Comparison of ENCODE assay signal across 19 cellular contexts in genomic region chr22:39073941-39074340, GRCh38. TPM values are rescaled to one million over a fixed set of nuclear protein-coding genes. Genes with fewer than 3 reads are reported as not detected.
A peak's percentile ranks its signal among the peaks of the same experiment; 100 is the strongest.
DNase-seq lines count a peak whose midpoint lies in the region; ATAC-seq and TF ChIP-seq lines count a peak whose summit lies in the region.
"Had no signal": no experiment of that assay in that cellular context is flagged by ENCODE, and none has a peak within 500 bp of the region (broad histone marks: within the 10 kb centered on the region; RNA-seq: fewer than 3 reads in every experiment).

No MANE protein-coding gene starts in this region.

- no peak for ATAC-seq in CD4-positive, alpha-beta T cell (ENCODE audit: poor library complexity)
- ATAC-seq in activated CD8-positive, alpha-beta T cell treated with anti-CD3 and anti-CD28 coated beads for 36 hours, result no peak
- no peak for ATAC-seq in HG02610 (IDR thresholded peaks at IDR 0.05; ENCODE audit: unreplicated experiment)
- ATAC-seq: HCT116, K562 had no signal

- DNase-seq in CD4-positive, alpha-beta T cell, result no peak
- DNase-seq in activated CD8-positive, alpha-beta T cell treated with anti-CD3 and anti-CD28 coated beads for 36 hours, result no peak
- no peak for DNase-seq in progenitor cell of endocrine pancreas (ENCODE audit: low spot score, unreplicated experiment)
- no peak for DNase-seq in superior temporal gyrus (ENCODE audit: extremely low spot score)
- no peak for DNase-seq in NCI-H1436 (lab: John Stamatoyannopoulos, UW)
- DNase-seq: ACHN; AML-193; CD8-positive, alpha-beta memory T cell; DMS79; NCI-H1048; NCI-H2081 treated with DMSO at 0.1 percent for 48 hours; NCI-H510A; NCI-H774; PC-9 had no signal

- peak overlapping the region; percentile 65 for H3K4me3 Mint-ChIP-seq in CD4-positive, alpha-beta T cell
- H3K4me3 Mint-ChIP-seq in IgD-negative memory B cell (peak overlapping the region in 3 of 4 donors; percentile 81 to 95 (median 84)), progenitor cell of endocrine pancreas (ENCODE audit: low read depth) (no peak overlapping the region)
- no peak overlapping the region for H3K4me3 Mint-ChIP-seq in activated CD8-positive, alpha-beta T cell treated with anti-CD3 and anti-CD28 coated beads for 36 hours

- intact Hi-C loops in CD4-positive, alpha-beta T cell (cut with DNase I, micrococcal nuclease), result no loop called here
- intact Hi-C loops in activated CD8-positive, alpha-beta T cell treated with anti-CD3 and anti-CD28 coated beads for 36 hours (cut with micrococcal nuclease), result no loop called here

- CTCF ChIA-PET in CD4-positive, alpha-beta T cell (lab: Charles Lee), result no interaction called here
- CTCF ChIA-PET in activated CD8-positive, alpha-beta T cell treated with anti-CD3 and anti-CD28 coated beads for 36 hours (lab: Charles Lee), result no interaction called here

- H3K27me3 Mint-ChIP-seq in CD4-positive, alpha-beta T cell, result no peaks in the 10 kb centered on the region
- H3K27me3 Mint-ChIP-seq in IgD-negative memory B cell, result no peaks in the 10 kb centered on the region
- H3K27me3 Mint-ChIP-seq in activated CD8-positive, alpha-beta T cell treated with anti-CD3 and anti-CD28 coated beads for 36 hours, result no peaks in the 10 kb centered on the region
- no peaks in the 10 kb centered on the region for H3K27me3 Mint-ChIP-seq in progenitor cell of endocrine pancreas

- H3K4me1 Mint-ChIP-seq in CD4-positive, alpha-beta T cell (ENCODE audit: low read depth), result peaks cover 27% of the 10 kb centered on the region
- H3K4me1 Mint-ChIP-seq in IgD-negative memory B cell (peaks cover 40 to 54% (median 47%) of the 10 kb centered on the region in 3 donors), progenitor cell of endocrine pancreas (ENCODE audit: low read depth) (peaks cover 29% of the 10 kb centered on the region)
- peaks cover 26% of the 10 kb centered on the region for H3K4me1 Mint-ChIP-seq in activated CD8-positive, alpha-beta T cell treated with anti-CD3 and anti-CD28 coated beads for 36 hours (ENCODE audit: low read depth)

- H3K27ac ChIP-seq in CD4-positive, alpha-beta T cell (ENCODE audit: low read depth, low read length), result no peak overlapping the region
- H3K27ac ChIP-seq: PC-9, SJSA1 had no signal

- POLR2A ChIA-PET in CD4-positive, alpha-beta T cell (lab: Charles Lee), result no interaction called here
- POLR2A ChIA-PET in activated CD8-positive, alpha-beta T cell treated with anti-CD3 and anti-CD28 coated beads for 36 hours (lab: Charles Lee), result no interaction called here

- H3K9me3 ChIP-seq in CD4-positive, alpha-beta T cell (ENCODE audit: control insufficient read depth, low read length), result no peaks in the 10 kb centered on the region
- H3K9me3 ChIP-seq: SJSA1 had no signal

- TF ChIP-seq CTCF in CD4-positive, alpha-beta T cell (IDR thresholded peaks at IDR 0.05), result no peak
- no peak for TF ChIP-seq CTCF in activated CD8-positive, alpha-beta T cell treated with anti-CD3 and anti-CD28 coated beads for 36 hours (IDR thresholded peaks at IDR 0.05)
- TF ChIP-seq CTCF in progenitor cell of endocrine pancreas (IDR thresholded peaks at IDR 0.05; ENCODE audit: unreplicated experiment), result no peak

- peak overlapping the region; percentile 78 for H3K27ac Mint-ChIP-seq in CD4-positive, alpha-beta T cell
- H3K27ac Mint-ChIP-seq in IgD-negative memory B cell, result peak overlapping the region; percentile 91 to 98 (median 97)
- peak overlapping the region; percentile 16 for H3K27ac Mint-ChIP-seq in activated CD8-positive, alpha-beta T cell treated with anti-CD3 and anti-CD28 coated beads for 36 hours
- H3K27ac Mint-ChIP-seq in progenitor cell of endocrine pancreas, result peak overlapping the region; percentile 20

- H3K9me3 Mint-ChIP-seq in CD4-positive, alpha-beta T cell, result no peaks in the 10 kb centered on the region
- H3K9me3 Mint-ChIP-seq in IgD-negative memory B cell, result no peaks in the 10 kb centered on the region
- H3K9me3 Mint-ChIP-seq in activated CD8-positive, alpha-beta T cell treated with anti-CD3 and anti-CD28 coated beads for 36 hours, result no peaks in the 10 kb centered on the region
- H3K9me3 Mint-ChIP-seq in progenitor cell of endocrine pancreas (ENCODE audit: low read depth), result no peaks in the 10 kb centered on the region
- H3K9me3 Mint-ChIP-seq: CD8-positive, alpha-beta memory T cell had no signal

- H3K36me3 Mint-ChIP-seq in CD4-positive, alpha-beta T cell (ENCODE audit: low read depth), result peaks cover 10% of the 10 kb centered on the region
- H3K36me3 Mint-ChIP-seq in IgD-negative memory B cell, result peaks cover 3% of the 10 kb centered on the region
- H3K36me3 Mint-ChIP-seq in activated CD8-positive, alpha-beta T cell treated with anti-CD3 and anti-CD28 coated beads for 36 hours (ENCODE audit: low read depth), result peaks cover 15% of the 10 kb centered on the region
- no peaks in the 10 kb centered on the region for H3K36me3 Mint-ChIP-seq in progenitor cell of endocrine pancreas (ENCODE audit: insufficient read depth)

- no peaks in the 10 kb centered on the region for H3K27me3 ChIP-seq in CD4-positive, alpha-beta T cell (ENCODE audit: control insufficient read depth, insufficient read depth, low read length)
- H3K27me3 ChIP-seq: SJSA1 had no signal

RNA-seq across cellular contexts. Expression of gene APOBEC3G, which starts 3.1 kb away (rescaled TPM):
- 10 to 100 TPM; 18.8 to 20.6 TPM for total RNA-seq in CD4-positive, alpha-beta T cell
- polyA plus RNA-seq in IgD-negative memory B cell, result 90.7 TPM
- 10 to 100 TPM; 66.0 to 66.5 TPM for total RNA-seq in activated CD8-positive, alpha-beta T cell treated with anti-CD3 and anti-CD28 coated beads for 36 hours
- 4.8 and 7.9 TPM in 2 replicates for total RNA-seq in progenitor cell of endocrine pancreas

RNA-seq across cellular contexts. Expression of gene APOBEC3H, which starts 23.1 kb away (rescaled TPM):
- total RNA-seq in CD4-positive, alpha-beta T cell, result under 1 TPM; 0.67 to 0.85 TPM
- polyA plus RNA-seq in IgD-negative memory B cell, result 0.48 TPM
- total RNA-seq in activated CD8-positive, alpha-beta T cell treated with anti-CD3 and anti-CD28 coated beads for 36 hours, result 1 to 10 TPM; 6.8 to 7.1 TPM
- not detected in 2 replicates for total RNA-seq in progenitor cell of endocrine pancreas
- total RNA-seq: K562, SJSA1 had no signal

RNA-seq across cellular contexts. Expression of gene APOBEC3F, which starts 33.3 kb away (rescaled TPM):
- total RNA-seq in CD4-positive, alpha-beta T cell, result 1 to 10 TPM; 4.3 to 6.5 TPM
- polyA plus RNA-seq in IgD-negative memory B cell, result 33.0 TPM
- 10 to 100 TPM; 20.7 to 25.0 TPM for total RNA-seq in activated CD8-positive, alpha-beta T cell treated with anti-CD3 and anti-CD28 coated beads for 36 hours
- total RNA-seq in progenitor cell of endocrine pancreas, result 23.6 and 25.3 TPM in 2 replicates

RNA-seq across cellular contexts. Expression of gene APOBEC3D, which starts 53.0 kb away (rescaled TPM):
- total RNA-seq in CD4-positive, alpha-beta T cell, result 1 to 10 TPM; 7.4 to 8.0 TPM
- polyA plus RNA-seq in IgD-negative memory B cell, result 22.0 TPM
- 10 to 100 TPM; 34.4 to 34.9 TPM for total RNA-seq in activated CD8-positive, alpha-beta T cell treated with anti-CD3 and anti-CD28 coated beads for 36 hours
- total RNA-seq in progenitor cell of endocrine pancreas, result 2.0 and 2.4 TPM in 2 replicates

RNA-seq across cellular contexts. Expression of gene APOBEC3C, which starts 59.9 kb away (rescaled TPM):
- 10 to 100 TPM; 13.9 to 14.8 TPM for total RNA-seq in CD4-positive, alpha-beta T cell
- 268 TPM for polyA plus RNA-seq in IgD-negative memory B cell
- total RNA-seq in activated CD8-positive, alpha-beta T cell treated with anti-CD3 and anti-CD28 coated beads for 36 hours, result 10 to 100 TPM; 82.2 to 82.6 TPM
- 4.2 and 7.0 TPM in 2 replicates for total RNA-seq in progenitor cell of endocrine pancreas

Comparison
In these comparisons a context has a peak if more than half of its experiments do, and no peak if none do; other contexts are left out.
1. H3K27ac Mint-ChIP-seq: peak in every context shown above with its lines; median percentile 97 in IgD-negative memory B cell; 78 in CD4-positive, alpha-beta T cell; 20 in progenitor cell of endocrine pancreas; 16 in activated CD8-positive, alpha-beta T cell treated with anti-CD3 and anti-CD28 coated beads for 36 hours.
2. H3K4me3 Mint-ChIP-seq: peak in CD4-positive, alpha-beta T cell (single experiment) and IgD-negative memory B cell (3 of 4); none in activated CD8-positive, alpha-beta T cell treated with anti-CD3 and anti-CD28 coated beads for 36 hours (single experiment) and progenitor cell of endocrine pancreas (single experiment).